ENCODE assay signal across 1 cellular context in the genomic region with DNA sequence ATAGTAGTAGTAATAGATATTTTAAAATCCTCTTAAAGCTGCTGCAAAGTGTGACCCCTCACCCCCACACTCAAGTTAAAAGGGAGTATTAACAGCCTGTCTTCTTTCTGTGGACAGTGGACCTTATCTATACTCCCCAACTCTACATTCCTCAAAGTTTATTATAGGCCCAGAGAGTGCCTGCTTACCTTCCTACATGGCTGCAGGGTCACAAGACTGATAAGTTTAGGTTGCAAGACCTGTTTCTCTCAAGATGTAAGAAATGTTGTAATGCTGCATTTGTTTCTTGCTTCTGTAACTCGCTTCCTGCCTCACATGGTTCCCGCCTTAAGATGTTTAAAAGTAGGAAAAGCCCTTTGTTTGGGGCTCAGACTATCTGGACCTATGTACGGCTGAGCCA.
TF ChIP-seq lines count a peak whose summit lies in the region.

No MANE protein-coding gene starts in this region.

TF ChIP-seq in GM23338, 12 proteins besides CTCF, POLR2A, EP300 and RAD21 (continued from another document):
- TF ChIP-seq, protein P1, sequence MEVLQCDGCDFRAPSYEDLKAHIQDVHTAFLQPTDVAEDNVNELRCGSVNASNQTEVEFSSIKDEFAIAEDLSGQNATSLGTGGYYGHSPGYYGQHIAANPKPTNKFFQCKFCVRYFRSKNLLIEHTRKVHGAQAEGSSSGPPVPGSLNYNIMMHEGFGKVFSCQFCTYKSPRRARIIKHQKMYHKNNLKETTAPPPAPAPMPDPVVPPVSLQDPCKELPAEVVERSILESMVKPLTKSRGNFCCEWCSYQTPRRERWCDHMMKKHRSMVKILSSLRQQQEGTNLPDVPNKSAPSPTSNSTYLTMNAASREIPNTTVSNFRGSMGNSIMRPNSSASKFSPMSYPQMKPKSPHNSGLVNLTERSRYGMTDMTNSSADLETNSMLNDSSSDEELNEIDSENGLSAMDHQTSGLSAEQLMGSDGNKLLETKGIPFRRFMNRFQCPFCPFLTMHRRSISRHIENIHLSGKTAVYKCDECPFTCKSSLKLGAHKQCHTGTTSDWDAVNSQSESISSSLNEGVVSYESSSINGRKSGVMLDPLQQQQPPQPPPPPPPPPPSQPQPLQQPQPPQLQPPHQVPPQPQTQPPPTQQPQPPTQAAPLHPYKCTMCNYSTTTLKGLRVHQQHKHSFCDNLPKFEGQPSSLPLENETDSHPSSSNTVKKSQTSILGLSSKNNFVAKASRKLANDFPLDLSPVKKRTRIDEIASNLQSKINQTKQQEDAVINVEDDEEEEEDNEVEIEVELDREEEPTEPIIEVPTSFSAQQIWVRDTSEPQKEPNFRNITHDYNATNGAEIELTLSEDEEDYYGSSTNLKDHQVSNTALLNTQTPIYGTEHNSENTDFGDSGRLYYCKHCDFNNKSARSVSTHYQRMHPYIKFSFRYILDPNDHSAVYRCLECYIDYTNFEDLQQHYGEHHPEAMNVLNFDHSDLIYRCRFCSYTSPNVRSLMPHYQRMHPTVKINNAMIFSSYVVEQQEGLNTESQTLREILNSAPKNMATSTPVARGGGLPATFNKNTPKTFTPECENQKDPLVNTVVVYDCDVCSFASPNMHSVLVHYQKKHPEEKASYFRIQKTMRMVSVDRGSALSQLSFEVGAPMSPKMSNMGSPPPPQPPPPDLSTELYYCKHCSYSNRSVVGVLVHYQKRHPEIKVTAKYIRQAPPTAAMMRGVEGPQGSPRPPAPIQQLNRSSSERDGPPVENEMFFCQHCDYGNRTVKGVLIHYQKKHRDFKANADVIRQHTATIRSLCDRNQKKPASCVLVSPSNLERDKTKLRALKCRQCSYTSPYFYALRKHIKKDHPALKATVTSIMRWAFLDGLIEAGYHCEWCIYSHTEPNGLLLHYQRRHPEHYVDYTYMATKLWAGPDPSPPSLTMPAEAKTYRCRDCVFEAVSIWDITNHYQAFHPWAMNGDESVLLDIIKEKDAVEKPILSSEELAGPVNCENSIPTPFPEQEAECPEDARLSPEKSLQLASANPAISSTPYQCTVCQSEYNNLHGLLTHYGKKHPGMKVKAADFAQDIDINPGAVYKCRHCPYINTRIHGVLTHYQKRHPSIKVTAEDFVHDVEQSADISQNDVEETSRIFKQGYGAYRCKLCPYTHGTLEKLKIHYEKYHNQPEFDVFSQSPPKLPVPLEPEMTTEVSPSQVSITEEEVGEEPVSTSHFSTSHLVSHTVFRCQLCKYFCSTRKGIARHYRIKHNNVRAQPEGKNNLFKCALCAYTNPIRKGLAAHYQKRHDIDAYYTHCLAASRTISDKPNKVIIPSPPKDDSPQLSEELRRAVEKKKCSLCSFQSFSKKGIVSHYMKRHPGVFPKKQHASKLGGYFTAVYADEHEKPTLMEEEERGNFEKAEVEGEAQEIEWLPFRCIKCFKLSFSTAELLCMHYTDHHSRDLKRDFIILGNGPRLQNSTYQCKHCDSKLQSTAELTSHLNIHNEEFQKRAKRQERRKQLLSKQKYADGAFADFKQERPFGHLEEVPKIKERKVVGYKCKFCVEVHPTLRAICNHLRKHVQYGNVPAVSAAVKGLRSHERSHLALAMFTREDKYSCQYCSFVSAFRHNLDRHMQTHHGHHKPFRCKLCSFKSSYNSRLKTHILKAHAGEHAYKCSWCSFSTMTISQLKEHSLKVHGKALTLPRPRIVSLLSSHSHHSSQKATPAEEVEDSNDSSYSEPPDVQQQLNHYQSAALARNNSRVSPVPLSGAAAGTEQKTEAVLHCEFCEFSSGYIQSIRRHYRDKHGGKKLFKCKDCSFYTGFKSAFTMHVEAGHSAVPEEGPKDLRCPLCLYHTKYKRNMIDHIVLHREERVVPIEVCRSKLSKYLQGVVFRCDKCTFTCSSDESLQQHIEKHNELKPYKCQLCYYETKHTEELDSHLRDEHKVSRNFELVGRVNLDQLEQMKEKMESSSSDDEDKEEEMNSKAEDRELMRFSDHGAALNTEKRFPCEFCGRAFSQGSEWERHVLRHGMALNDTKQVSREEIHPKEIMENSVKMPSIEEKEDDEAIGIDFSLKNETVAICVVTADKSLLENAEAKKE (CRISPR knock-in tag; IDR thresholded peaks at IDR 0.05) = no peak
- no peak for TF ChIP-seq NANOG (IDR thresholded peaks at IDR 0.05; ENCODE audit: borderline replicate concordance)
- TF ChIP-seq EZH2 (IDR thresholded peaks at IDR 0.05; ENCODE audit: low read depth, unreplicated experiment) = no peak
- no peak for TF ChIP-seq EZH2phosphoT487 (IDR thresholded peaks at IDR 0.05; ENCODE audit: unreplicated experiment)
- no peak for TF ChIP-seq ZNF331 (CRISPR knock-in tag; IDR thresholded peaks at IDR 0.05; ENCODE audit: low read depth)
- TF ChIP-seq POLR2AphosphoS5 (IDR thresholded peaks at IDR 0.05; ENCODE audit: low read depth) = no peak
- no peak for TF ChIP-seq ZNF114 (CRISPR knock-in tag; IDR thresholded peaks at IDR 0.05)
- TF ChIP-seq, protein P2, sequence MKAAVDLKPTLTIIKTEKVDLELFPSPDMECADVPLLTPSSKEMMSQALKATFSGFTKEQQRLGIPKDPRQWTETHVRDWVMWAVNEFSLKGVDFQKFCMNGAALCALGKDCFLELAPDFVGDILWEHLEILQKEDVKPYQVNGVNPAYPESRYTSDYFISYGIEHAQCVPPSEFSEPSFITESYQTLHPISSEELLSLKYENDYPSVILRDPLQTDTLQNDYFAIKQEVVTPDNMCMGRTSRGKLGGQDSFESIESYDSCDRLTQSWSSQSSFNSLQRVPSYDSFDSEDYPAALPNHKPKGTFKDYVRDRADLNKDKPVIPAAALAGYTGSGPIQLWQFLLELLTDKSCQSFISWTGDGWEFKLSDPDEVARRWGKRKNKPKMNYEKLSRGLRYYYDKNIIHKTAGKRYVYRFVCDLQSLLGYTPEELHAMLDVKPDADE (IDR thresholded peaks at IDR 0.05) = no peak
- no peak for TF ChIP-seq REST (IDR thresholded peaks at IDR 0.05; ENCODE audit: unreplicated experiment)
TF ChIP-seq in GM23338: peak in this region for 0.
